27 cellular contexts compared by ENCODE assay signal in genomic region chr7:90006988-90007387, GRCh38.
"Had no signal": no experiment of that assay in that cellular context is flagged by ENCODE, and none has a peak within 500 bp of the region (broad histone marks: within the 10 kb centered on the region; RNA-seq: fewer than 3 reads in every experiment).

No MANE protein-coding gene starts in this region.

- H3K4me1 ChIP-seq: heart left ventricle, left lung, lower lobe of right lung, testis, uterus had no signal

- H3K4me1 Mint-ChIP-seq: natural killer cell had no signal

- H3K36me3 ChIP-seq: brain microvascular endothelial cell, heart left ventricle, left lung, lower lobe of right lung, uterus, WERI-Rb-1 had no signal

- H3K4me3 Mint-ChIP-seq: activated T-cell treated with anti-CD3 and anti-CD28 coated beads, Interleukin-2, amount 50 U/mL, for 24 hours; natural killer cell had no signal

- ATAC-seq: activated CD4-positive, CD25-positive, alpha-beta regulatory T cell treated with anti-CD3 and anti-CD28 coated beads, Interleukin-2, amount 50 U/mL, for 24 hours; heart left ventricle; left lung; lower lobe of right lung; natural killer cell; right cardiac atrium had no signal

- H3K9me3 ChIP-seq: heart left ventricle, left lung, lower lobe of right lung, testis, uterus had no signal

- H3K9me3 Mint-ChIP-seq: activated T-cell treated with anti-CD3 and anti-CD28 coated beads, Interleukin-2, amount 50 U/mL, for 24 hours had no signal

- H3K27ac ChIP-seq: brain microvascular endothelial cell, heart left ventricle, left lung, lower lobe of right lung, testis, uterus, WERI-Rb-1 had no signal

- H3K36me3 Mint-ChIP-seq: natural killer cell had no signal

- DNase-seq: activated CD4-positive, alpha-beta T cell treated with anti-CD3 and anti-CD28 coated beads for 48 hours; activated CD4-positive, alpha-beta T cell treated with anti-CD3 and anti-CD28 coated beads, Interleukin-2, amount 50 U/mL, for 48 hours; activated CD8-positive, alpha-beta memory T cell treated with anti-CD3 and anti-CD28 coated beads, Interleukin-2, amount 50 U/mL, for 48 hours; activated gamma-delta T cell; activated naive CD4-positive, alpha-beta T cell treated with anti-CD3 and anti-CD28 coated beads, Interleukin-2, amount 50 U/mL, for 16 hours; activated T-cell treated with anti-CD3 and anti-CD28 coated beads, Interleukin-2, amount 50 U/mL, for 24 hours; amniotic stem cell; brain microvascular endothelial cell; cortex of kidney; heart left ventricle; left lung; lower lobe of right lung; mesenchymal stem cell; natural killer cell; posterior cingulate gyrus; right cardiac atrium; stimulated activated CD4-positive, alpha-beta T cell treated with anti-CD3 and anti-CD28 coated beads, Interleukin-15, amount 100 ng/mL, for 24 hours; stimulated activated CD4-positive, alpha-beta T cell treated with anti-CD3 and anti-CD28 coated beads, Interleukin-2, amount 100 ng/mL, for 24 hours; stimulated activated naive CD4-positive, alpha-beta T cell; T1000; testis; trophoblast cell; uterus; WERI-Rb-1 had no signal

- H3K4me3 ChIP-seq: heart left ventricle, left lung, lower lobe of right lung, testis, uterus had no signal

- FAIRE-seq: astrocyte, endothelial cell of umbilical vein had no signal

- H3K27me3 Mint-ChIP-seq: activated T-cell treated with anti-CD3 and anti-CD28 coated beads, Interleukin-2, amount 50 U/mL, for 24 hours had no signal

- H3K27me3 ChIP-seq: brain microvascular endothelial cell, heart left ventricle, left lung, testis, uterus had no signal

- H3K27ac Mint-ChIP-seq: activated T-cell treated with anti-CD3 and anti-CD28 coated beads, Interleukin-2, amount 50 U/mL, for 24 hours; natural killer cell had no signal
